8 cellular contexts compared by ENCODE assay signal in genomic region chr21:33543505-33544129, GRCh38. TPM values are rescaled to one million over a fixed set of nuclear protein-coding genes. Genes with fewer than 3 reads are reported as not detected.
DNase-seq lines count a peak whose midpoint lies in the region; ATAC-seq and TF ChIP-seq lines count a peak whose summit lies in the region.

No MANE protein-coding gene starts in this region.

- peak overlapping the region; percentile 81 for H2AFZ ChIP-seq in osteoblast (ENCODE audit: low read length)

- peak overlapping the region; percentile 95 for H3K4me3 Mint-ChIP-seq in activated CD8-positive, alpha-beta T cell treated with anti-CD3 and anti-CD28 coated beads, Interleukin-2, amount 10 ng/mL, durations not matched to agents 7 days and 5 days

- H3K4me3 ChIP-seq in fibroblast of villous mesenchyme (ENCODE audit: low read depth, low read length) (peak overlapping the region; percentile 77), osteoblast (ENCODE audit: insufficient read depth, low read length) (peak overlapping the region; percentile 86)

- H3K79me2 ChIP-seq in osteoblast (ENCODE audit: insufficient read depth, low read length): peaks cover 81% of the 10 kb centered on the region

- H3K9me3 ChIP-seq in osteoblast (ENCODE audit: low read depth, low read length): no peaks in the 10 kb centered on the region

- peak; percentile 46 for DNase-seq in GM13977 (ENCODE audit: low spot score)
- DNase-seq in HUDEP-2 (lab: John Stamatoyannopoulos, UW; ENCODE audit: unreplicated experiment in 76 of 76): peak in 45 of 76 experiments; percentile 11 to 83 (median 67)
- peak; percentile 72 for DNase-seq in activated CD8-positive, alpha-beta T cell treated with anti-CD3 and anti-CD28 coated beads, Interleukin-2, amount 10 ng/mL, durations not matched to agents 7 days and 5 days
- DNase-seq in fibroblast of villous mesenchyme (ENCODE audit: low read depth): no peak
- peak; percentile 53 for DNase-seq in osteoblast (ENCODE audit: insufficient read length, low spot score, missing footprints)
- peak; percentile 82 for DNase-seq in ureter (ENCODE audit: low spot score)
- DNase-seq in SW 1271 (lab: John Stamatoyannopoulos, UW): no peak

- no peak for TF ChIP-seq CTCF in GM13977 (IDR thresholded peaks at IDR 0.05; ENCODE audit: extremely low read depth, insufficient read depth, missing control alignments)
- TF ChIP-seq CTCF in fibroblast of villous mesenchyme (IDR thresholded peaks at IDR 0.05; ENCODE audit: insufficient read depth, low read depth, low read length): no peak
- TF ChIP-seq CTCF in osteoblast (IDR thresholded peaks at IDR 0.05; ENCODE audit: extremely low read depth, low read depth, low read length): no peak

- in situ Hi-C loops in GM13977 (cut with MboI; ENCODE audit: low pct_unique_long_range_greater_than_20kb, low sequenced_read_pairs, unreplicated experiment): no loop called here

- no peaks in the 10 kb centered on the region for H3K27me3 Mint-ChIP-seq in activated CD8-positive, alpha-beta T cell treated with anti-CD3 and anti-CD28 coated beads, Interleukin-2, amount 10 ng/mL, durations not matched to agents 7 days and 5 days (ENCODE audit: low read depth)

- H3K9me3 Mint-ChIP-seq in activated CD8-positive, alpha-beta T cell treated with anti-CD3 and anti-CD28 coated beads, Interleukin-2, amount 10 ng/mL, durations not matched to agents 7 days and 5 days (ENCODE audit: insufficient read depth): no peaks in the 10 kb centered on the region

- peaks cover 37% of the 10 kb centered on the region for H4K20me1 ChIP-seq in osteoblast (ENCODE audit: insufficient read depth, low read length)

- no peaks in the 10 kb centered on the region for H3K27me3 ChIP-seq in osteoblast (ENCODE audit: insufficient read depth, low read length)

- H3K36me3 ChIP-seq in osteoblast (ENCODE audit: insufficient read depth, low read length): peaks cover 25% of the 10 kb centered on the region

- CTCF ChIA-PET in activated CD8-positive, alpha-beta T cell treated with anti-CD3 and anti-CD28 coated beads, Interleukin-2, amount 10 ng/mL, durations not matched to agents 7 days and 5 days (lab: Charles Lee): interaction anchor here (1.1 to 3.3 kb wide), 6 partner anchors 14 to 406 kb away, joined by 3 to 20 read pairs (median 6); partner anchors contain the start of genes DNAJC28, DONSON and TMEM50B

- no peak for ATAC-seq in activated CD8-positive, alpha-beta T cell treated with anti-CD3 and anti-CD28 coated beads, Interleukin-2, amount 10 ng/mL, durations not matched to agents 7 days and 5 days
- ATAC-seq in GM18517 (IDR thresholded peaks at IDR 0.05; ENCODE audit: unreplicated experiment): no peak

- H3K4me1 ChIP-seq in osteoblast (ENCODE audit: insufficient read depth, low read length): peaks cover 34% of the 10 kb centered on the region

- H3K4me1 Mint-ChIP-seq in activated CD8-positive, alpha-beta T cell treated with anti-CD3 and anti-CD28 coated beads, Interleukin-2, amount 10 ng/mL, durations not matched to agents 7 days and 5 days (ENCODE audit: low read depth): peaks cover 32% of the 10 kb centered on the region

- H3K27ac Mint-ChIP-seq in activated CD8-positive, alpha-beta T cell treated with anti-CD3 and anti-CD28 coated beads, Interleukin-2, amount 10 ng/mL, durations not matched to agents 7 days and 5 days: peak overlapping the region; percentile 99

- POLR2A ChIA-PET in activated CD8-positive, alpha-beta T cell treated with anti-CD3 and anti-CD28 coated beads, Interleukin-2, amount 10 ng/mL, durations not matched to agents 7 days and 5 days (lab: Charles Lee): interaction anchor here (0.6 to 6.0 kb wide), 16 partner anchors 8 to 390 kb away, joined by 3 to 32 read pairs (median 5); partner anchors contain the start of genes DONSON and TMEM50B

- H3K27ac ChIP-seq in osteoblast (ENCODE audit: low read depth, low read length): peak overlapping the region; percentile 100

- H3K36me3 Mint-ChIP-seq in activated CD8-positive, alpha-beta T cell treated with anti-CD3 and anti-CD28 coated beads, Interleukin-2, amount 10 ng/mL, durations not matched to agents 7 days and 5 days (ENCODE audit: low read depth): peaks cover 47% of the 10 kb centered on the region

- peak overlapping the region; percentile 85 for H3K4me2 ChIP-seq in osteoblast (ENCODE audit: insufficient read depth, low read length)

RNA-seq across cellular contexts. Expression of gene SON, which starts 0.8 kb away (rescaled TPM):
- total RNA-seq in activated CD8-positive, alpha-beta T cell treated with anti-CD3 and anti-CD28 coated beads, Interleukin-2, amount 10 ng/mL, durations not matched to agents 7 days and 5 days: 100 to 1,000 TPM; 284 to 285 TPM
- total RNA-seq in fibroblast of villous mesenchyme (119 and 134 TPM in 2 replicates), osteoblast (109 and 137 TPM in 2 replicates), ureter (390 TPM)

RNA-seq across cellular contexts. Expression of gene GART, which starts 1.7 kb away (rescaled TPM):
- 100 to 1,000 TPM; 138 to 147 TPM for total RNA-seq in activated CD8-positive, alpha-beta T cell treated with anti-CD3 and anti-CD28 coated beads, Interleukin-2, amount 10 ng/mL, durations not matched to agents 7 days and 5 days
- 73.1 and 109 TPM in 2 replicates for total RNA-seq in fibroblast of villous mesenchyme
- total RNA-seq in osteoblast: 69.0 and 85.8 TPM in 2 replicates
- 103 TPM for total RNA-seq in ureter

RNA-seq across cellular contexts. Expression of gene DONSON, which starts 44.9 kb away (rescaled TPM):
- total RNA-seq in activated CD8-positive, alpha-beta T cell treated with anti-CD3 and anti-CD28 coated beads, Interleukin-2, amount 10 ng/mL, durations not matched to agents 7 days and 5 days: 10 to 100 TPM; 43.3 to 44.1 TPM
- 26.7 and 38.0 TPM in 2 replicates for total RNA-seq in fibroblast of villous mesenchyme
- total RNA-seq in osteoblast: 10.9 and 17.4 TPM in 2 replicates
- 6.5 TPM for total RNA-seq in ureter

RNA-seq across cellular contexts. Expression of gene DNAJC28, which starts 52.1 kb away (rescaled TPM):
- total RNA-seq in activated CD8-positive, alpha-beta T cell treated with anti-CD3 and anti-CD28 coated beads, Interleukin-2, amount 10 ng/mL, durations not matched to agents 7 days and 5 days: under 1 TPM; 0.40 to 0.73 TPM
- 1.9 and 2.2 TPM in 2 replicates for total RNA-seq in fibroblast of villous mesenchyme
- 3.2 and 4.0 TPM in 2 replicates for total RNA-seq in osteoblast
- 1.2 TPM for total RNA-seq in ureter

Comparison
In these comparisons a context has a peak if more than half of its experiments do, and no peak if none do; other contexts are left out.
1. DNase-seq: peak in GM13977 (single experiment), HUDEP-2 (45 of 76), activated CD8-positive, alpha-beta T cell treated with anti-CD3 and anti-CD28 coated beads, Interleukin-2, amount 10 ng/mL, durations not matched to agents 7 days and 5 days (single experiment), osteoblast (single experiment) and ureter (single experiment); none in fibroblast of villous mesenchyme (single experiment) and SW 1271 (0 of 2).